7 cellular contexts compared by ENCODE assay signal in the genomic region with DNA sequence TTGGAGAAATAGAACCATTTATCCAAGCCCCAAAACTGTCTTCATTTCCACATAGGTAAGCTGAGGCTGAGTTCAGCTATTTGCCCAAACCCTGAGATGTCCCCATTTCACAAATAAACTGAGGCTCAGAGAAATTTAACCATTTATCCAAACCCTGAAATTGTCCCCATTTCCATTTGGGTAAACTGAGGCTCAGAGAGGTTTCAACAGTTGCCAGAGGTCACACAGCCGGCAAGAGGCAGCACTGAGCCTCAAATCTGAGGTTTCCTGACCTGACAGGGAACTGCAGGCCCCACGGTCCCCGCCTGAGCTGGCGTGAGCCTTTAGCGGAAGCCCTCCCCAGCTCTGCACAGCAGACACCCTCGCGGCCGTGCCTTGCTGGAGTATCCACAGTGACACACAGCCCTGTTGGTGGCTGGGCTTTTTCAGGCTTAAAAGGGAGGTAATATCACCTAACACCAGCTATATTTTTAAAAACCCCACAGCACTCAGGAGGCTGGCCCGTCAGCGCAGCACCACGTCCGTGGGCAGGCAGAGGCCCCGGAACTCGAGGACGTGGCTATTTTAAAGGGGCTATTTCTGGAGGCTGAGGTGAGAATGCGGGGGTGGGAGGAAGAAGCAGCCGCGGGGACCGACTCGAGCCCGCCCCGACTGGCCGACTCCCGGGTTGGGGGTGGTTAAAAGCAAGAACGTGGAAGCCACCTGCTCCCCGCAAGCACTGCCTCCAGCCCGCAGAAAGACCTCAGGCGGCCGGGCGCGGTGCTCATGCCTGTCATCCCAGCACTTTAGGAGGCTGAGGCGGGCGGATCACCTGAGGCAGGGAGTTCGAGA. TPM values are rescaled to one million over a fixed set of nuclear protein-coding genes. Genes with fewer than 3 reads are reported as not detected.
DNase-seq lines count a peak whose midpoint lies in the region; ATAC-seq and TF ChIP-seq lines count a peak whose summit lies in the region.

No MANE protein-coding gene starts in this region.

- no peak overlapping the region for H3K9ac ChIP-seq in neural progenitor cell

- H3F3A ChIP-seq in neural progenitor cell (ENCODE audit: low read depth) = no peaks in the 10 kb centered on the region

- no peak overlapping the region for H3K4me3 Mint-ChIP-seq in neural progenitor cell

- no peak overlapping the region for H3K27ac Mint-ChIP-seq in neural progenitor cell

- TF ChIP-seq CTCF in neural progenitor cell (IDR thresholded peaks at IDR 0.05) = no peak

- H4K20me1 ChIP-seq in neural progenitor cell (ENCODE audit: low read depth) = peaks cover 100% of the 10 kb centered on the region

- H2AFZ ChIP-seq in neural progenitor cell (replicated peaks) = no peak overlapping the region

- H3K27me3 ChIP-seq in neural progenitor cell = no peaks in the 10 kb centered on the region

- H3K4me1 Mint-ChIP-seq in neural progenitor cell = peaks cover 7% of the 10 kb centered on the region

- ATAC-seq in GM18861 (IDR thresholded peaks at IDR 0.05; ENCODE audit: unreplicated experiment) (peak; percentile 56), HG02884 (IDR thresholded peaks at IDR 0.05; ENCODE audit: unreplicated experiment) (peak; percentile 60)

- no peaks in the 10 kb centered on the region for H3K9me3 Mint-ChIP-seq in neural progenitor cell

- H3K27me3 Mint-ChIP-seq in neural progenitor cell (ENCODE audit: insufficient read depth, low read depth) = peaks cover 6% of the 10 kb centered on the region

- peak overlapping the region; percentile 29 for H3K27ac ChIP-seq in neural progenitor cell

- H3K4me1 ChIP-seq in neural progenitor cell = no peaks in the 10 kb centered on the region

- no peaks in the 10 kb centered on the region for H3K9me3 ChIP-seq in neural progenitor cell (ENCODE audit: low read depth)

- H3K36me3 Mint-ChIP-seq in neural progenitor cell = peaks cover 10% of the 10 kb centered on the region

- no peaks in the 10 kb centered on the region for H3K36me3 ChIP-seq in neural progenitor cell

- DNase-seq in UCSD-AML1 (lab: John Stamatoyannopoulos, UW; ENCODE audit: unreplicated experiment) (peak; percentile 50), neural progenitor cell (ENCODE audit: low spot score) (peak; percentile 28), NCI-H1092 (lab: John Stamatoyannopoulos, UW) (no peak), DMS53 treated with DMSO at 0.1 percent for 48 hours (lab: John Stamatoyannopoulos, UW; ENCODE audit: unreplicated experiment) (no peak), retina (no peak)

- no peak overlapping the region for H3K4me2 ChIP-seq in neural progenitor cell

- peaks cover 99% of the 10 kb centered on the region for H3K79me2 ChIP-seq in neural progenitor cell (ENCODE audit: low read depth)

- no peak overlapping the region for H3K4me3 ChIP-seq in neural progenitor cell

RNA-seq across cellular contexts. Expression of gene PTPRS, which starts 18.5 kb away (rescaled TPM):
- 167 and 403 TPM in 2 replicates for total RNA-seq in neural progenitor cell (ENCODE audit: low replicate concordance)

Comparison
In these comparisons a context has a peak if more than half of its experiments do, and no peak if none do; other contexts are left out.
1. DNase-seq: peak in UCSD-AML1 (single experiment) and neural progenitor cell (single experiment); none in NCI-H1092 (single experiment), DMS53 treated with DMSO at 0.1 percent for 48 hours (single experiment) and retina (single experiment).